Comparison of ENCODE assay signal across 22 cellular contexts in genomic region chr11:34224434-34224966, GRCh38.
DNase-seq lines count a peak whose midpoint lies in the region; ATAC-seq, FAIRE-seq and TF ChIP-seq lines count a peak whose summit lies in the region.
"Had no signal": no experiment of that assay in that cellular context is flagged by ENCODE, and none has a peak within 500 bp of the region (broad histone marks: within the 10 kb centered on the region; RNA-seq: fewer than 3 reads in every experiment).

No MANE protein-coding gene starts in this region.

- CTCF ChIA-PET in HepG2 (lab: Yijun Ruan, JAX; ENCODE audit: low intra/inter-chr PET ratio, low total read pairs), result no interaction called here

- H3K4me3 ChIP-seq in HepG2 (replicated peaks in 1 of 3; ENCODE audit: insufficient read depth in 1 of 3, low read depth in 2 of 3, low read length in 3 of 3) (no peak overlapping the region), right lobe of liver (no peak overlapping the region), small intestine (ENCODE audit: low read depth in 1 of 2, low read length in 2 of 2) (no peak overlapping the region), GM23338 (no peak overlapping the region)
- H3K4me3 ChIP-seq: A549, HAP-1 had no signal

- H3K27ac Mint-ChIP-seq in endothelial cell (ENCODE audit: unreplicated experiment) (peak overlapping the region; percentile 55), GM23338 (no peak overlapping the region)
- H3K27ac Mint-ChIP-seq: CD4-positive, alpha-beta T cell had no signal

- TF ChIP-seq CTCF in HepG2 (CRISPR knock-in tag; IDR thresholded peaks at IDR 0.05), result no peak
- no peak for TF ChIP-seq CTCF in right lobe of liver (IDR thresholded peaks at IDR 0.05)
- no peak for TF ChIP-seq CTCF in endothelial cell (IDR thresholded peaks at IDR 0.05; ENCODE audit: unreplicated experiment)
- TF ChIP-seq CTCF in GM23338 (conservative IDR thresholded peaks at IDR 0.05; ENCODE audit: low read depth in 2 of 2), result no peak

- H3K9me3 Mint-ChIP-seq in endothelial cell (ENCODE audit: unreplicated experiment) (no peaks in the 10 kb centered on the region), GM23338 (peaks cover 3% of the 10 kb centered on the region; the same call in 1 of the 3 replicates)
- H3K9me3 Mint-ChIP-seq: CD4-positive, alpha-beta T cell; IgD-negative memory B cell had no signal

- H3K9ac ChIP-seq in HepG2 (ENCODE audit: insufficient read depth, low read depth, low read length), result no peak overlapping the region

- TF ChIP-seq EP300 in HepG2 (IDR thresholded peaks at IDR 0.05; ENCODE audit: low read depth in 2 of 2, low read length in 2 of 2), result no peak
- no peak for TF ChIP-seq EP300 in HepG2 (CRISPR knock-in tag; IDR thresholded peaks at IDR 0.05; ENCODE audit: borderline replicate concordance)

- H3K9me3 ChIP-seq in HepG2 (ENCODE audit: low read length), result no peaks in the 10 kb centered on the region
- H3K9me3 ChIP-seq in right lobe of liver, result no peaks in the 10 kb centered on the region
- H3K9me3 ChIP-seq in small intestine (ENCODE audit: control insufficient read depth, low read depth), result no peaks in the 10 kb centered on the region
- H3K9me3 ChIP-seq: A549, HAP-1 had no signal

- H3K4me2 ChIP-seq in HepG2 (ENCODE audit: low read depth, low read length) (peak overlapping the region; percentile 25), GM23338 (no peak overlapping the region)
- H3K4me2 ChIP-seq: A549 had no signal

- no peak for TF ChIP-seq POLR2A in HepG2 (IDR thresholded peaks at IDR 0.05; ENCODE audit: insufficient read depth in 1 of 2, low read depth in 2 of 2, low read length in 2 of 2)
- no peak for TF ChIP-seq POLR2A in right lobe of liver (IDR thresholded peaks at IDR 0.05)

- ATAC-seq in HepG2, result peak; percentile 81
- no peak for ATAC-seq in right lobe of liver
- ATAC-seq in GM19455 (IDR thresholded peaks at IDR 0.05; ENCODE audit: unreplicated experiment), result no peak
- no peak for ATAC-seq in HG02642 (IDR thresholded peaks at IDR 0.05; ENCODE audit: poor library complexity, unreplicated experiment)
- no peak for ATAC-seq in GM23338

- peaks cover 55% of the 10 kb centered on the region for H3K4me1 ChIP-seq in HepG2 (ENCODE audit: insufficient read depth, low read length)
- peaks cover 0 to 3% (median 0%) of the 10 kb centered on the region in 4 donors for H3K4me1 ChIP-seq in right lobe of liver
- H3K4me1 ChIP-seq in small intestine (ENCODE audit: control insufficient read depth in 2 of 2, insufficient read depth in 1 of 2, low read depth in 1 of 2, low read length in 1 of 2), result peaks cover 0 to 3% of the 10 kb centered on the region in 2 donors
- peaks cover 11% of the 10 kb centered on the region for H3K4me1 ChIP-seq in GM23338 (ENCODE audit: insufficient read depth)

- H4K20me1 ChIP-seq in HepG2 (ENCODE audit: insufficient read depth, low read length) (no peaks in the 10 kb centered on the region; the same call in 1 of the 2 replicates), GM23338 (replicated peaks; ENCODE audit: insufficient read depth) (no peaks in the 10 kb centered on the region)

- in situ Hi-C loops in HepG2 (cut with HindIII; ENCODE audit: extremely low pct_ligation_motif_present, low pct_unique_long_range_greater_than_20kb), result no loop called here

- H3K27me3 Mint-ChIP-seq in endothelial cell (ENCODE audit: unreplicated experiment) (peaks cover 8% of the 10 kb centered on the region), GM23338 (ENCODE audit: insufficient read depth, low read depth, poor library complexity) (peaks cover 10% of the 10 kb centered on the region)

- FAIRE-seq in HepG2 (lab: Jason Lieb, UNC) (no peak), small intestine (lab: Jason Lieb, UNC) (no peak)
- FAIRE-seq: A549, GM12892, GM18507 had no signal

- TF ChIP-seq RAD21 in HepG2 (CRISPR knock-in tag; IDR thresholded peaks at IDR 0.05), result no peak

- H3K36me3 ChIP-seq in HepG2 (replicated peaks in 1 of 2; ENCODE audit: control insufficient read depth in 1 of 2, insufficient read depth in 2 of 2, low read length in 2 of 2) (no peaks in the 10 kb centered on the region), right lobe of liver (no peaks in the 10 kb centered on the region), small intestine (ENCODE audit: control insufficient read depth in 2 of 2, insufficient read depth in 2 of 2, low read length in 2 of 2) (no peaks in the 10 kb centered on the region), GM23338 (ENCODE audit: insufficient read depth) (no peaks in the 10 kb centered on the region)
- H3K36me3 ChIP-seq: HAP-1 had no signal

- H3K79me2 ChIP-seq in HepG2 (ENCODE audit: insufficient read depth, low read length), result no peaks in the 10 kb centered on the region
- H3K79me2 ChIP-seq in GM23338 (replicated peaks; ENCODE audit: insufficient read depth), result no peaks in the 10 kb centered on the region

- peak; percentile 80 for DNase-seq in HepG2 (ENCODE audit: low spot score)
- DNase-seq in right lobe of liver, result no peak
- no peak for DNase-seq in endothelial cell (ENCODE audit: low spot score)
- DNase-seq in small intestine, result peak; percentile 65
- DNase-seq in GM23338 (ENCODE audit: low spot score), result no peak
- DNase-seq: AML-193; CD4-positive, alpha-beta T cell; DMS153; DMS79; GDM1; GOT3; KBM-7 had no signal

- intact Hi-C loops in HepG2 (cut with micrococcal nuclease; ENCODE audit: unreplicated experiment), result loop anchor here (1.0 kb wide), 1 partner anchor 50 kb away; no protein-coding TSS in a partner anchor
- intact Hi-C loops in right lobe of liver (cut with DNase I), result no loop called here

- H3K4me3 Mint-ChIP-seq in endothelial cell (ENCODE audit: unreplicated experiment) (peak overlapping the region; percentile 34), GM23338 (no peak overlapping the region)
- H3K4me3 Mint-ChIP-seq: CD4-positive, alpha-beta T cell; IgD-negative memory B cell had no signal

- H3K4me1 Mint-ChIP-seq in endothelial cell (ENCODE audit: unreplicated experiment) (peaks cover 23% of the 10 kb centered on the region), GM23338 (peaks cover 21% of the 10 kb centered on the region)
- H3K4me1 Mint-ChIP-seq: IgD-negative memory B cell had no signal

- H2AFZ ChIP-seq in HepG2 (ENCODE audit: low read length) (no peak overlapping the region), GM23338 (no peak overlapping the region)

- H3K9me2 ChIP-seq in GM23338 (ENCODE audit: insufficient read depth), result no peaks in the 10 kb centered on the region

- no peaks in the 10 kb centered on the region for H3F3A ChIP-seq in GM23338 (replicated peaks; ENCODE audit: low read depth)

- H3K27ac ChIP-seq in HepG2 (ENCODE audit: extremely low read length, insufficient read depth, low read length), result peak overlapping the region; percentile 32
- no peak overlapping the region for H3K27ac ChIP-seq in right lobe of liver
- H3K27ac ChIP-seq in small intestine (ENCODE audit: low read depth in 1 of 2, low read length in 1 of 2), result peak overlapping the region in 1 of 2 donors; percentile 66
- H3K27ac ChIP-seq in GM23338 (ENCODE audit: low read depth), result no peak overlapping the region
- H3K27ac ChIP-seq: 22Rv1, C4-2B, HL-60 had no signal

- H3K27me3 ChIP-seq in HepG2 (ENCODE audit: control insufficient read depth in 1 of 2, insufficient read depth in 2 of 2, low read length in 2 of 2) (no peaks in the 10 kb centered on the region), right lobe of liver (no peaks in the 10 kb centered on the region), small intestine (ENCODE audit: control insufficient read depth in 2 of 2, insufficient read depth in 2 of 2, low read length in 2 of 2) (no peaks in the 10 kb centered on the region), GM23338 (ENCODE audit: insufficient read depth) (no peaks in the 10 kb centered on the region)

- POLR2A ChIA-PET in HepG2 (lab: Yijun Ruan, JAX), result no interaction called here

- no TSS peak for BruUV-seq in HepG2 (replicated peaks; lab: Mats Ljungman, UMichigan)

- no peaks in the 10 kb centered on the region for H3K36me3 Mint-ChIP-seq in endothelial cell (ENCODE audit: low read depth, unreplicated experiment)
- no peaks in the 10 kb centered on the region for H3K36me3 Mint-ChIP-seq in GM23338 (ENCODE audit: low read depth)

- WGBS in HepG2 (ENCODE audit: low lambda C conversion rate), result 58% methylated on average over 5 of the region's 5 CpGs
- 61% methylated on average over 4 of the region's 5 CpGs for WGBS in right lobe of liver (ENCODE audit: insufficient coverage, low coverage, low lambda C conversion rate, missing lambda C conversion rate)
- WGBS in small intestine, 3 donors, result 40 to 67% (median 48%) methylated on average over 5 of the region's 5 CpGs

TF ChIP-seq in HepG2, 621 proteins besides CTCF, POLR2A, EP300 and RAD21 (continues in another document):
- TF ChIP-seq SOX5 (CRISPR knock-in tag; IDR thresholded peaks at IDR 0.05; ENCODE audit: borderline replicate concordance) (peak; percentile 20; the same call in 1 of the 2 replicates), ZNF800 (CRISPR knock-in tag; IDR thresholded peaks at IDR 0.05) (no peak)

TF ChIP-seq in GM23338, 12 proteins besides CTCF, POLR2A, EP300 and RAD21 (continues in another document):
- TF ChIP-seq ZNF114 (CRISPR knock-in tag; IDR thresholded peaks at IDR 0.05) (no peak), NANOG (IDR thresholded peaks at IDR 0.05; ENCODE audit: borderline replicate concordance) (no peak), EZH2phosphoT487 (IDR thresholded peaks at IDR 0.05; ENCODE audit: unreplicated experiment) (no peak), ETS1 (IDR thresholded peaks at IDR 0.05) (no peak), POLR2AphosphoS5 (IDR thresholded peaks at IDR 0.05; ENCODE audit: low read depth) (no peak), CREB1 (CRISPR knock-in tag; IDR thresholded peaks at IDR 0.05; ENCODE audit: low read depth) (no peak), EZH2 (IDR thresholded peaks at IDR 0.05; ENCODE audit: low read depth, unreplicated experiment) (no peak), ZNF331 (CRISPR knock-in tag; IDR thresholded peaks at IDR 0.05; ENCODE audit: low read depth) (no peak)

Comparison
In these comparisons a context has a peak if more than half of its experiments do, and no peak if none do; other contexts are left out.
1. DNase-seq: peak in HepG2 (single experiment) and small intestine (single experiment); none in right lobe of liver (0 of 3), endothelial cell (single experiment) and GM23338 (single experiment).